1 cellular context compared by ENCODE assay signal in the genomic region with DNA sequence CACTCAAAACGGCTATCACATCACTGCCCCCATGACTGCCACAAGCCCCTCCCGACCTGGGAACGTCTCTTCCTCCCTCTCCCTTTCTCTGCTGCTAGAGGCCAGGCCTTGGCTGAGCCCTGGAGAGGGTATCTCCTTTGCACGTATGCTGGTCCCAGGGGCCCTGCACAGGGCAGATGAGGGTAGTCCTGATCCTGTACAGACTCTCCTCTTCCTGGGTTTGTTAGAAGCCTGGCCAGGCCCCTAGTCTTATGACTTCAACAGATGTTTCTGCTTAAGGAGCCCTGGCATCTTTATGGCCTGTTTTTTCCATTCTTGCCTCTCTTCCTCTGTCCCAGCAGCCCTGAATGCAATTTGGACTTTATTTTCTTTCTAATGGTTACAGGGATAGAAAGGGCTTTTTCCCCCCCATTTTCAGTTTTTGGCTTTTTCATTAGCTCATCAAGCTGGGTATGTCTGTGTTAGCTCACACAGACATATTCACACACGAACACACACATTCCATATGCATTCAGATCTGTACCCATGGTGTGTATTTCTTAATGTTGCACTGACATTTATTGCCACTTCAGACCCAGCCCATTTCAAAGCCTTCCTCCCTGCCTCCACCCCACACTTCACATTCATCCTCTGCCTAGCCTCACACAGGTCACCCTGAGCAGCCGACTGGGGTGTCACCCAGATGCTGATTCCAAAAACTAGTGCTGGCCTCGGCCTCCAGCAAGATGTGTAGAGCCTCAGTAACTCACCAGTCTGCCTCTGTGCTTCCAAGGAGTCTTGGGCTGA.
A peak's percentile ranks its signal among the peaks of the same experiment; 100 is the strongest.
TF ChIP-seq lines count a peak whose summit lies in the region.

No MANE protein-coding gene starts in this region.

TF ChIP-seq in HepG2, 621 proteins besides CTCF, POLR2A, EP300 and RAD21:
- TF ChIP-seq, protein P1, sequence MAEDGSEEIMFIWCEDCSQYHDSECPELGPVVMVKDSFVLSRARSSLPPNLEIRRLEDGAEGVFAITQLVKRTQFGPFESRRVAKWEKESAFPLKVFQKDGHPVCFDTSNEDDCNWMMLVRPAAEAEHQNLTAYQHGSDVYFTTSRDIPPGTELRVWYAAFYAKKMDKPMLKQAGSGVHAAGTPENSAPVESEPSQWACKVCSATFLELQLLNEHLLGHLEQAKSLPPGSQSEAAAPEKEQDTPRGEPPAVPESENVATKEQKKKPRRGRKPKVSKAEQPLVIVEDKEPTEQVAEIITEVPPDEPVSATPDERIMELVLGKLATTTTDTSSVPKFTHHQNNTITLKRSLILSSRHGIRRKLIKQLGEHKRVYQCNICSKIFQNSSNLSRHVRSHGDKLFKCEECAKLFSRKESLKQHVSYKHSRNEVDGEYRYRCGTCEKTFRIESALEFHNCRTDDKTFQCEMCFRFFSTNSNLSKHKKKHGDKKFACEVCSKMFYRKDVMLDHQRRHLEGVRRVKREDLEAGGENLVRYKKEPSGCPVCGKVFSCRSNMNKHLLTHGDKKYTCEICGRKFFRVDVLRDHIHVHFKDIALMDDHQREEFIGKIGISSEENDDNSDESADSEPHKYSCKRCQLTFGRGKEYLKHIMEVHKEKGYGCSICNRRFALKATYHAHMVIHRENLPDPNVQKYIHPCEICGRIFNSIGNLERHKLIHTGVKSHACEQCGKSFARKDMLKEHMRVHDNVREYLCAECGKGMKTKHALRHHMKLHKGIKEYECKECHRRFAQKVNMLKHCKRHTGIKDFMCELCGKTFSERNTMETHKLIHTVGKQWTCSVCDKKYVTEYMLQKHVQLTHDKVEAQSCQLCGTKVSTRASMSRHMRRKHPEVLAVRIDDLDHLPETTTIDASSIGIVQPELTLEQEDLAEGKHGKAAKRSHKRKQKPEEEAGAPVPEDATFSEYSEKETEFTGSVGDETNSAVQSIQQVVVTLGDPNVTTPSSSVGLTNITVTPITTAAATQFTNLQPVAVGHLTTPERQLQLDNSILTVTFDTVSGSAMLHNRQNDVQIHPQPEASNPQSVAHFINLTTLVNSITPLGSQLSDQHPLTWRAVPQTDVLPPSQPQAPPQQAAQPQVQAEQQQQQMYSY (CRISPR knock-in tag; IDR thresholded peaks at IDR 0.05) = peak; percentile 85
- TF ChIP-seq ELF3 (CRISPR knock-in tag; IDR thresholded peaks at IDR 0.05) = peak; percentile 3; the same call in 1 of the 2 replicates
- TF ChIP-seq, protein P2, sequence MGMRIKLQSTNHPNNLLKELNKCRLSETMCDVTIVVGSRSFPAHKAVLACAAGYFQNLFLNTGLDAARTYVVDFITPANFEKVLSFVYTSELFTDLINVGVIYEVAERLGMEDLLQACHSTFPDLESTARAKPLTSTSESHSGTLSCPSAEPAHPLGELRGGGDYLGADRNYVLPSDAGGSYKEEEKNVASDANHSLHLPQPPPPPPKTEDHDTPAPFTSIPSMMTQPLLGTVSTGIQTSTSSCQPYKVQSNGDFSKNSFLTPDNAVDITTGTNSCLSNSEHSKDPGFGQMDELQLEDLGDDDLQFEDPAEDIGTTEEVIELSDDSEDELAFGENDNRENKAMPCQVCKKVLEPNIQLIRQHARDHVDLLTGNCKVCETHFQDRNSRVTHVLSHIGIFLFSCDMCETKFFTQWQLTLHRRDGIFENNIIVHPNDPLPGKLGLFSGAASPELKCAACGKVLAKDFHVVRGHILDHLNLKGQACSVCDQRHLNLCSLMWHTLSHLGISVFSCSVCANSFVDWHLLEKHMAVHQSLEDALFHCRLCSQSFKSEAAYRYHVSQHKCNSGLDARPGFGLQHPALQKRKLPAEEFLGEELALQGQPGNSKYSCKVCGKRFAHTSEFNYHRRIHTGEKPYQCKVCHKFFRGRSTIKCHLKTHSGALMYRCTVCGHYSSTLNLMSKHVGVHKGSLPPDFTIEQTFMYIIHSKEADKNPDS (CRISPR knock-in tag; IDR thresholded peaks at IDR 0.05) = no peak
